In genomic region chr5:94618493-94619328, GRCh38 we compare ENCODE assay signal across 8 cellular contexts. TPM values are rescaled to one million over a fixed set of nuclear protein-coding genes. Genes with fewer than 3 reads are reported as not detected.
DNase-seq lines count a peak whose midpoint lies in the region; ATAC-seq and TF ChIP-seq lines count a peak whose summit lies in the region.

TSS of gene KIAA0825 (minus strand) at chr5:94618604. CDS start at chr5:94537126, 81,478 bp downstream.
TSS of gene SLF1 (plus strand) at chr5:94618669. CDS start at chr5:94628811, 10,142 bp downstream.

- H3K27me3 ChIP-seq in BJ (ENCODE audit: control insufficient read depth, insufficient read depth, low read length) (no peaks in the 10 kb centered on the region), left lung (no peaks in the 10 kb centered on the region)

- CTCF ChIA-PET in BJ (lab: Yijun Ruan, JAX): interaction anchor here (1.4 kb wide), 1 partner anchor 119 kb away, joined by 3 read pairs; no protein-coding TSS in a partner anchor
- CTCF ChIA-PET in activated CD4-positive, alpha-beta T cell treated with anti-CD3 and anti-CD28 coated beads, Interleukin-2, amount 10 ng/mL, durations not matched to agents 7 days and 5 days (lab: Charles Lee): interaction anchor here (0.7 kb wide), 1 partner anchor 108 kb away, joined by 3 read pairs; no protein-coding TSS in a partner anchor

- H3K4me3 ChIP-seq in BJ (ENCODE audit: low read depth, low read length): peak within 1 kb of the TSS; percentile 75
- peak within 1 kb of the TSS; percentile 79 to 89 for H3K4me3 ChIP-seq in left lung

- peaks cover 6% of the 10 kb centered on the region for H3K36me3 Mint-ChIP-seq in activated CD4-positive, alpha-beta T cell treated with anti-CD3 and anti-CD28 coated beads, Interleukin-2, amount 10 ng/mL, durations not matched to agents 7 days and 5 days (ENCODE audit: low read depth)

- peak within 1 kb of the TSS; percentile 91 for H3K4me3 Mint-ChIP-seq in activated CD4-positive, alpha-beta T cell treated with anti-CD3 and anti-CD28 coated beads, Interleukin-2, amount 10 ng/mL, durations not matched to agents 7 days and 5 days

- peaks cover 0 to 31% of the 10 kb centered on the region in 2 donors for H3K4me1 ChIP-seq in left lung

- intact Hi-C loops in left lung (cut with DNase I): no loop called here

- peak within 1 kb of the TSS; percentile 76 to 92 for H3K27ac ChIP-seq in left lung

- no peaks in the 10 kb centered on the region for H3K9me3 ChIP-seq in left lung

- no peaks in the 10 kb centered on the region for H3K27me3 Mint-ChIP-seq in activated CD4-positive, alpha-beta T cell treated with anti-CD3 and anti-CD28 coated beads, Interleukin-2, amount 10 ng/mL, durations not matched to agents 7 days and 5 days

- TF ChIP-seq CTCF in BJ (IDR thresholded peaks at IDR 0.05; ENCODE audit: insufficient read depth, low read depth, low read length): no peak
- peak in 1 of 2 donors; percentile 10 for TF ChIP-seq CTCF in left lung (IDR thresholded peaks at IDR 0.05)

- DNase-seq in BJ (ENCODE audit: low read depth): peak; percentile 35
- peak; percentile 58 for DNase-seq in GM19240 (ENCODE audit: insufficient read length, low spot score)
- peak; percentile 62 to 85 for DNase-seq in NCI-H526 (lab: John Stamatoyannopoulos, UW)
- DNase-seq in activated CD4-positive, alpha-beta T cell treated with anti-CD3 and anti-CD28 coated beads, Interleukin-2, amount 10 ng/mL, durations not matched to agents 7 days and 5 days: peak; percentile 91
- peak; percentile 87 for DNase-seq in dedifferentiated amniotic fluid mesenchymal stem cell (ENCODE audit: extremely low spot score)
- peak; percentile 90 to 96 for DNase-seq in left lung
- DNase-seq in stimulated activated CD4-positive, alpha-beta T cell treated with anti-CD3 and anti-CD28 coated beads, Interleukin-2, amount 100 ng/mL, for 4 hours (ENCODE audit: low read depth): peak; percentile 75

- peak within 1 kb of the TSS; percentile 90 for H3K27ac Mint-ChIP-seq in activated CD4-positive, alpha-beta T cell treated with anti-CD3 and anti-CD28 coated beads, Interleukin-2, amount 10 ng/mL, durations not matched to agents 7 days and 5 days

- peak; percentile 96 for ATAC-seq in HG03457 (IDR thresholded peaks at IDR 0.05; ENCODE audit: unreplicated experiment)
- peak; percentile 99 for ATAC-seq in left lung

- H3K36me3 ChIP-seq in BJ (ENCODE audit: control insufficient read depth, insufficient read depth, low read length) (no peaks in the 10 kb centered on the region), left lung (no peaks in the 10 kb centered on the region)

- H3K4me1 Mint-ChIP-seq in activated CD4-positive, alpha-beta T cell treated with anti-CD3 and anti-CD28 coated beads, Interleukin-2, amount 10 ng/mL, durations not matched to agents 7 days and 5 days: peaks cover 49% of the 10 kb centered on the region

- no peaks in the 10 kb centered on the region for H3K9me3 Mint-ChIP-seq in activated CD4-positive, alpha-beta T cell treated with anti-CD3 and anti-CD28 coated beads, Interleukin-2, amount 10 ng/mL, durations not matched to agents 7 days and 5 days

- POLR2A ChIA-PET in BJ (lab: Charles Lee): interaction anchor here (0.7 kb wide), 1 partner anchor 18 kb away, joined by 3 read pairs; no protein-coding TSS in a partner anchor
- POLR2A ChIA-PET in activated CD4-positive, alpha-beta T cell treated with anti-CD3 and anti-CD28 coated beads, Interleukin-2, amount 10 ng/mL, durations not matched to agents 7 days and 5 days (lab: Charles Lee): interaction anchor here (0.7 kb wide), 1 partner anchor 172 kb away, joined by 4 read pairs; no protein-coding TSS in a partner anchor

RNA-seq across cellular contexts. Expression of gene KIAA0825, which starts in this region (rescaled TPM):
- polyA plus RNA-seq in BJ (2011; rRNA removed): 0.69 and 1.3 TPM in 2 replicates
- 2.1 and 3.4 TPM in 2 replicates for polyA minus RNA-seq in BJ (2011; rRNA and poly(A)+ RNA removed)
- total RNA-seq in activated CD4-positive, alpha-beta T cell treated with anti-CD3 and anti-CD28 coated beads, Interleukin-2, amount 10 ng/mL, durations not matched to agents 7 days and 5 days: 1 to 10 TPM; 2.1 to 2.7 TPM
- 1 to 10 TPM; 5.1 to 6.3 TPM for total RNA-seq in left lung

RNA-seq across cellular contexts. Expression of gene SLF1, which starts in this region (rescaled TPM):
- polyA plus RNA-seq in BJ (2011; rRNA removed): 1.3 and 2.7 TPM in 2 replicates
- polyA minus RNA-seq in BJ (2011; rRNA and poly(A)+ RNA removed): 1.2 and 2.0 TPM in 2 replicates
- 10 to 100 TPM; 15.0 to 19.0 TPM for total RNA-seq in activated CD4-positive, alpha-beta T cell treated with anti-CD3 and anti-CD28 coated beads, Interleukin-2, amount 10 ng/mL, durations not matched to agents 7 days and 5 days
- total RNA-seq in left lung: 1 to 10 TPM; 5.7 to 7.1 TPM

Comparison
In these comparisons a context has a peak if more than half of its experiments do, and no peak if none do; other contexts are left out.
1. Peak in every context shown above with its lines: DNase-seq, ATAC-seq, H3K4me3 ChIP-seq and H3K27ac ChIP-seq.
2. DNase-seq: peak in every context shown above with its lines; median percentile 93 in left lung; 91 in activated CD4-positive, alpha-beta T cell treated with anti-CD3 and anti-CD28 coated beads, Interleukin-2, amount 10 ng/mL, durations not matched to agents 7 days and 5 days; 87 in dedifferentiated amniotic fluid mesenchymal stem cell; 75 in stimulated activated CD4-positive, alpha-beta T cell treated with anti-CD3 and anti-CD28 coated beads, Interleukin-2, amount 100 ng/mL, for 4 hours; 74 in NCI-H526; 58 in GM19240; 35 in BJ.